In genomic region chr9:113350338-113350672, GRCh38 we compare ENCODE assay signal across 8 cellular contexts. TPM values are rescaled to one million over a fixed set of nuclear protein-coding genes. Genes with fewer than 3 reads are reported as not detected.
DNase-seq lines count a peak whose midpoint lies in the region; ATAC-seq and TF ChIP-seq lines count a peak whose summit lies in the region.

No MANE protein-coding gene starts in this region.

- H3K4me3 ChIP-seq in mammary epithelial cell (replicated peaks in 1 of 3; ENCODE audit: insufficient read depth in 1 of 3, low read depth in 2 of 3, low read length in 3 of 3) (no peak overlapping the region), transverse colon (peak overlapping the region in 3 of 4 donors; percentile 66 to 73 (median 73))

- H3K4me1 Mint-ChIP-seq in MCF 10A (ENCODE audit: insufficient read depth, unreplicated experiment) (no peaks in the 10 kb centered on the region), WTC11 (peaks cover 19% of the 10 kb centered on the region)

- intact Hi-C loops in MCF 10A (cut with micrococcal nuclease), result no loop called here
- intact Hi-C loops in mammary epithelial cell (cut with micrococcal nuclease), result no loop called here
- intact Hi-C loops in transverse colon (cut with DNase I; ENCODE audit: low total_unique reads), result no loop called here

- H3K36me3 ChIP-seq in mammary epithelial cell (ENCODE audit: insufficient read depth, low read length) (no peaks in the 10 kb centered on the region), transverse colon (no peaks in the 10 kb centered on the region)

- no peaks in the 10 kb centered on the region for H4K20me1 ChIP-seq in mammary epithelial cell (ENCODE audit: insufficient read depth, low read length)

- BruUV-seq in MCF 10A (replicated peaks; lab: Mats Ljungman, UMichigan), result no TSS peak
- BruUV-seq in mammary epithelial cell (replicated peaks; lab: Mats Ljungman, UMichigan), result no TSS peak

- dilution Hi-C loops in mammary epithelial cell (cut with HindIII; ENCODE audit: low sequenced_read_pairs), result loop anchor here (5.0 kb wide), 1 partner anchor 68 kb away; no protein-coding TSS in a partner anchor

- POLR2A ChIA-PET in MCF 10A (lab: Yijun Ruan, JAX), result interaction anchor here (0.5 to 0.7 kb wide), 3 partner anchors 55 to 75 kb away, joined by 3 to 4 read pairs (median 4); partner anchors contain the start of genes CDC26 and PRPF4
- POLR2A ChIA-PET in WTC11 (lab: Charles Lee), result interaction anchor here (0.6 to 1.2 kb wide), 2 partner anchors 10 to 61 kb away, joined by 3 to 5 read pairs; partner anchors contain the start of gene WDR31

- no peak for TF ChIP-seq POLR2A in transverse colon (IDR thresholded peaks at IDR 0.05)

- no peak overlapping the region for H3K9ac ChIP-seq in mammary epithelial cell (ENCODE audit: insufficient read depth, low read length)

- H3K4me3 Mint-ChIP-seq in MCF 10A (ENCODE audit: unreplicated experiment) (peak overlapping the region; percentile 44), WTC11 (peak overlapping the region; percentile 83)

- H3K9me3 Mint-ChIP-seq in MCF 10A (ENCODE audit: unreplicated experiment) (no peaks in the 10 kb centered on the region), WTC11 (no peaks in the 10 kb centered on the region)

- H3K4me2 ChIP-seq in mammary epithelial cell (ENCODE audit: insufficient read depth, low read depth, low read length), result no peak overlapping the region

- no peak overlapping the region for H3K27ac Mint-ChIP-seq in MCF 10A (ENCODE audit: low read depth, unreplicated experiment)
- no peak overlapping the region for H3K27ac Mint-ChIP-seq in WTC11

- no peaks in the 10 kb centered on the region for H3K9me3 ChIP-seq in mammary epithelial cell (replicated peaks; ENCODE audit: insufficient read depth, low read length)
- no peaks in the 10 kb centered on the region for H3K9me3 ChIP-seq in transverse colon

- DNase-seq in MCF 10A (ENCODE audit: unreplicated experiment) (no peak), mammary epithelial cell (no peak), WTC11 (ENCODE audit: low spot score) (no peak), kidney tubule cell (ENCODE audit: low spot score) (peak; percentile 47), transverse colon (peak; percentile 18), cerebellar cortex (ENCODE audit: low spot score) (no peak), HuH-7 (ENCODE audit: low spot score) (no peak)
- DNase-seq in stimulated activated naive CD4-positive, alpha-beta T cell (lab: John Stamatoyannopoulos, UW), result no peak

- peaks cover 18% of the 10 kb centered on the region for H3K27me3 ChIP-seq in mammary epithelial cell (ENCODE audit: insufficient read depth, low read length)
- H3K27me3 ChIP-seq in transverse colon, result peaks cover 5% of the 10 kb centered on the region

- H3K4me1 ChIP-seq in mammary epithelial cell (ENCODE audit: insufficient read depth, low read length) (peaks cover 3% of the 10 kb centered on the region), transverse colon (peaks cover 0 to 45% (median 28%) of the 10 kb centered on the region in 4 donors)

- H3K27me3 Mint-ChIP-seq in MCF 10A (ENCODE audit: insufficient read depth, unreplicated experiment) (peaks cover 22% of the 10 kb centered on the region), WTC11 (ENCODE audit: low read depth) (peaks cover 36% of the 10 kb centered on the region)

- in situ Hi-C loops in mammary epithelial cell (cut with MboI; ENCODE audit: low sequenced_read_pairs in 2 of 2), result no loop called here
- in situ Hi-C loops in transverse colon (cut with MboI; ENCODE audit: low pct_ligation_motif_present in 1 of 4, low pct_unique_long_range_greater_than_20kb in 1 of 4, low sequenced_read_pairs in 3 of 4), result no loop called here

- TF ChIP-seq EP300 in transverse colon (IDR thresholded peaks at IDR 0.05; ENCODE audit: low read depth), result no peak

- no peak overlapping the region for H2AFZ ChIP-seq in mammary epithelial cell (ENCODE audit: low read depth, low read length)

- CTCF ChIA-PET in MCF 10A (lab: Yijun Ruan, JAX), result interaction anchor here (0.6 to 2.8 kb wide), 4 partner anchors 14 to 711 kb away, joined by 3 to 10 read pairs (median 4); partner anchors contain the start of genes ALAD, CDC26 and PRPF4
- CTCF ChIA-PET in mammary epithelial cell (lab: Charles Lee; ENCODE audit: low non-redundant PET), result no interaction called here
- CTCF ChIA-PET in WTC11 (lab: Charles Lee), result interaction anchor here (0.9 to 3.0 kb wide), 4 partner anchors 10 to 121 kb away, joined by 3 to 16 read pairs (median 4); partner anchors contain the start of gene WDR31

- H3K36me3 Mint-ChIP-seq in MCF 10A (ENCODE audit: insufficient read depth, unreplicated experiment) (no peaks in the 10 kb centered on the region), WTC11 (no peaks in the 10 kb centered on the region)

- 9% methylated on average over 7 of the region's 7 CpGs for WGBS in mammary epithelial cell (ENCODE audit: low coverage, missing lambda C conversion rate)
- 17% methylated on average over 7 of the region's 7 CpGs; no CpG with 5 or more reads in 1 of the 2 donors for WGBS in transverse colon (ENCODE audit: low coverage in 1 of 2), 2 donors

- H3K27ac ChIP-seq in mammary epithelial cell (ENCODE audit: insufficient read depth, low read depth, low read length) (no peak overlapping the region), transverse colon (peak overlapping the region; percentile 73 to 86 (median 80))

- no peaks in the 10 kb centered on the region for H3K79me2 ChIP-seq in mammary epithelial cell (ENCODE audit: insufficient read depth, low read length)

- ATAC-seq in WTC11, result no peak

- TF ChIP-seq CTCF in MCF 10A (IDR thresholded peaks at IDR 0.05; ENCODE audit: unreplicated experiment), result no peak
- TF ChIP-seq CTCF in mammary epithelial cell (conservative IDR thresholded peaks at IDR 0.05 in 1 of 2, IDR thresholded peaks at IDR 0.05 in 1 of 2; ENCODE audit: extremely low read depth in 1 of 2, insufficient read depth in 1 of 2, low read depth in 1 of 2, low read length in 2 of 2), result no peak
- no peak for TF ChIP-seq CTCF in WTC11 (IDR thresholded peaks at IDR 0.05)
- TF ChIP-seq CTCF in transverse colon (IDR thresholded peaks at IDR 0.05), result no peak

TF ChIP-seq in WTC11, 78 proteins besides CTCF, POLR2A, EP300 and RAD21 (continues in another document):
- TF ChIP-seq ELF4 (CRISPR knock-in tag; IDR thresholded peaks at IDR 0.05; ENCODE audit: low read depth), result no peak
- TF ChIP-seq MXD4 (CRISPR knock-in tag; IDR thresholded peaks at IDR 0.05; ENCODE audit: borderline replicate concordance), result no peak
- no peak for TF ChIP-seq NR1H2 (CRISPR knock-in tag; IDR thresholded peaks at IDR 0.05)
- TF ChIP-seq ZNF121 (CRISPR knock-in tag; IDR thresholded peaks at IDR 0.05), result no peak
- TF ChIP-seq E2F4 (CRISPR knock-in tag; IDR thresholded peaks at IDR 0.05; ENCODE audit: borderline replicate concordance, low read depth), result no peak
- TF ChIP-seq STAT6 (CRISPR knock-in tag; conservative IDR thresholded peaks at IDR 0.05; ENCODE audit: low read depth), result no peak

RNA-seq across cellular contexts. Expression of gene BSPRY, which starts 1.0 kb away (rescaled TPM):
- total RNA-seq in MCF 10A (2022) (0.17 and 0.21 TPM in 2 replicates), mammary epithelial cell (under 1 TPM; 0.16 to 0.17 TPM), WTC11 (2021) (6.4 to 8.0 TPM (median 7.2 TPM) in 3 replicates), transverse colon (10 to 100 TPM in 3 of 4 donors, 1 to 10 TPM in 1; 9.0 to 36.8 (median 26.8) TPM)
- polyA plus RNA-seq in mammary epithelial cell, result 0.90 TPM
- not detected for polyA minus RNA-seq in mammary epithelial cell

RNA-seq across cellular contexts. Expression of gene WDR31, which starts 10.2 kb away (rescaled TPM):
- 2.3 and 2.9 TPM in 2 replicates for total RNA-seq in MCF 10A (2022)
- total RNA-seq in mammary epithelial cell, result 1 to 10 TPM; 2.0 to 2.3 TPM
- 1.3 TPM for polyA plus RNA-seq in mammary epithelial cell
- polyA minus RNA-seq in mammary epithelial cell, result 5.6 TPM
- 0.37 to 0.71 TPM (median 0.46 TPM) in 3 replicates for total RNA-seq in WTC11 (2021)
- total RNA-seq in transverse colon, result 1 to 10 TPM in 3 of 4 donors, under 1 TPM in 1; 0.60 to 3.0 (median 1.6) TPM

RNA-seq across cellular contexts. Expression of gene HDHD3, which starts 26.5 kb away (rescaled TPM):
- total RNA-seq in MCF 10A (2022) (10.1 and 11.5 TPM in 2 replicates), mammary epithelial cell (10 to 100 TPM; 12.3 to 14.6 TPM), WTC11 (2021) (15.7 to 17.2 TPM (median 16.6 TPM) in 3 replicates), transverse colon (100 to 1,000 TPM; 156 to 269 (median 237) TPM)
- polyA plus RNA-seq in mammary epithelial cell, result 15.9 TPM
- 19.3 TPM for polyA minus RNA-seq in mammary epithelial cell

RNA-seq across cellular contexts. Expression of gene RNF183, which starts 47.1 kb away (rescaled TPM):
- total RNA-seq in MCF 10A (2022) (not detected in 2 replicates), mammary epithelial cell (not detected), WTC11 (2021) (0.17 to 0.25 TPM (median 0.25 TPM) in 3 replicates), transverse colon (under 1 TPM in 2 of 4 donors, not detected in 2; 0.14 to 0.95 TPM)
- 0.18 TPM for polyA plus RNA-seq in mammary epithelial cell
- not detected for polyA minus RNA-seq in mammary epithelial cell

RNA-seq across cellular contexts. Expression of gene ALAD, which starts 50.8 kb away (rescaled TPM):
- total RNA-seq in MCF 10A (2022) (6.6 and 7.8 TPM in 2 replicates), mammary epithelial cell (10 to 100 TPM; 10.2 to 14.5 TPM), WTC11 (2021) (14.7 to 15.9 TPM (median 15.5 TPM) in 3 replicates), transverse colon (100 to 1,000 TPM in 1 of 4 donors, 10 to 100 TPM in 3; 18.5 to 107 (median 63.0) TPM)
- 5.5 TPM for polyA plus RNA-seq in mammary epithelial cell
- 2.2 TPM for polyA minus RNA-seq in mammary epithelial cell

Comparison
In these comparisons a context has a peak if more than half of its experiments do, and no peak if none do; other contexts are left out.
1. DNase-seq: peak in kidney tubule cell (single experiment) and transverse colon (single experiment); none in MCF 10A (single experiment), mammary epithelial cell (single experiment), WTC11 (single experiment), cerebellar cortex (single experiment), stimulated activated naive CD4-positive, alpha-beta T cell (0 of 6) and HuH-7 (single experiment).
2. H3K4me3 ChIP-seq: peak in transverse colon (3 of 4); none in mammary epithelial cell (0 of 3).